Comparison of ENCODE assay signal across 18 cellular contexts in genomic region chr5:16536246-16536645, GRCh38.
A peak's percentile ranks its signal among the peaks of the same experiment; 100 is the strongest.
DNase-seq lines count a peak whose midpoint lies in the region; ATAC-seq, FAIRE-seq and TF ChIP-seq lines count a peak whose summit lies in the region.
"Had no signal": no experiment of that assay in that cellular context is flagged by ENCODE, and none has a peak within 500 bp of the region (broad histone marks: within the 10 kb centered on the region; RNA-seq: fewer than 3 reads in every experiment).

No MANE protein-coding gene starts in this region.

- DNase-seq in ACHN (peak; percentile 15), HFFc6 (peak; percentile 25), astrocyte (ENCODE audit: low read depth) (peak; percentile 53), kidney epithelial cell (ENCODE audit: low read depth) (peak; percentile 54), GM19238 (ENCODE audit: insufficient read length, low spot score) (no peak)
- DNase-seq: activated CD4-positive, CD25-positive, alpha-beta regulatory T cell treated with anti-CD3 and anti-CD28 coated beads, Interleukin-2, amount 50 U/mL, for 72 hours; activated naive CD8-positive, alpha-beta T cell treated with anti-CD3 and anti-CD28 coated beads, Interleukin-2, amount 50 U/mL, for 24 hours; activated T-cell treated with anti-CD3 and anti-CD28 coated beads for 4 hours; AML-193; dermis blood vessel endothelial cell; DMS53; NCI-H446; nucleus accumbens; thyroid gland had no signal

- H3K79me2 ChIP-seq in astrocyte (ENCODE audit: insufficient read depth, low read length), result no peaks in the 10 kb centered on the region

- peaks cover 33% of the 10 kb centered on the region for H3K4me1 ChIP-seq in astrocyte (ENCODE audit: insufficient read depth, low read length)

- in situ Hi-C loops in ACHN (cut with HindIII; ENCODE audit: low pct_ligation_motif_present, low pct_unique_long_range_greater_than_20kb, low sequenced_read_pairs), result no loop called here

- H3K9ac ChIP-seq in astrocyte (ENCODE audit: low read length), result peak overlapping the region; percentile 39

- H3K4me3 ChIP-seq in astrocyte (ENCODE audit: insufficient read depth, low read depth, low read length) (no peak overlapping the region), kidney epithelial cell (ENCODE audit: low read depth, low read length) (no peak overlapping the region)
- H3K4me3 ChIP-seq: thyroid gland had no signal

- H3K27me3 ChIP-seq in astrocyte (ENCODE audit: insufficient read depth, low read length) (no peaks in the 10 kb centered on the region), kidney epithelial cell (ENCODE audit: control insufficient read depth, insufficient read depth, low read length) (no peaks in the 10 kb centered on the region)
- H3K27me3 ChIP-seq: thyroid gland had no signal

- ATAC-seq in HG03196 (IDR thresholded peaks at IDR 0.05; ENCODE audit: unreplicated experiment) (no peak), HG02642 (IDR thresholded peaks at IDR 0.05; ENCODE audit: poor library complexity, unreplicated experiment) (no peak), HG03039 (IDR thresholded peaks at IDR 0.05; ENCODE audit: unreplicated experiment) (no peak)
- ATAC-seq: activated naive CD8-positive, alpha-beta T cell treated with anti-CD3 and anti-CD28 coated beads, Interleukin-2, amount 50 U/mL, for 24 hours had no signal

- no peaks in the 10 kb centered on the region for H4K20me1 ChIP-seq in astrocyte (ENCODE audit: insufficient read depth, low read length)

- H3K27me3 Mint-ChIP-seq in HFFc6 (ENCODE audit: insufficient read depth) (peaks cover 23% of the 10 kb centered on the region), astrocyte (ENCODE audit: low read depth, unreplicated experiment) (peaks cover 5% of the 10 kb centered on the region)
- H3K27me3 Mint-ChIP-seq: activated naive CD8-positive, alpha-beta T cell treated with anti-CD3 and anti-CD28 coated beads, Interleukin-2, amount 50 U/mL, for 24 hours had no signal

- no peaks in the 10 kb centered on the region for H3K9me3 ChIP-seq in astrocyte (ENCODE audit: insufficient read depth, low read depth, low read length)
- H3K9me3 ChIP-seq: thyroid gland had no signal

- H3K27ac Mint-ChIP-seq in HFFc6 (peak overlapping the region; percentile 5; the same call in 1 of the 2 replicates), astrocyte (ENCODE audit: unreplicated experiment) (peak overlapping the region; percentile 29)
- H3K27ac Mint-ChIP-seq: activated naive CD8-positive, alpha-beta T cell treated with anti-CD3 and anti-CD28 coated beads, Interleukin-2, amount 50 U/mL, for 24 hours; mesothelial cell of epicardium had no signal

- H3K9me3 Mint-ChIP-seq in HFFc6 (no peaks in the 10 kb centered on the region), astrocyte (ENCODE audit: unreplicated experiment) (no peaks in the 10 kb centered on the region)
- H3K9me3 Mint-ChIP-seq: activated naive CD8-positive, alpha-beta T cell treated with anti-CD3 and anti-CD28 coated beads, Interleukin-2, amount 50 U/mL, for 24 hours; mesothelial cell of epicardium had no signal

- H3K36me3 Mint-ChIP-seq in HFFc6 (ENCODE audit: low read depth) (no peaks in the 10 kb centered on the region), astrocyte (ENCODE audit: low read depth, unreplicated experiment) (no peaks in the 10 kb centered on the region)
- H3K36me3 Mint-ChIP-seq: mesothelial cell of epicardium had no signal

- H3K36me3 ChIP-seq in astrocyte (ENCODE audit: insufficient read depth, low read length) (no peaks in the 10 kb centered on the region), kidney epithelial cell (ENCODE audit: control insufficient read depth, insufficient read depth, low read length) (no peaks in the 10 kb centered on the region)
- H3K36me3 ChIP-seq: thyroid gland had no signal

- peak; percentile 13 for FAIRE-seq in astrocyte (lab: Jason Lieb, UNC)

- H3K4me3 Mint-ChIP-seq in HFFc6 (no peak overlapping the region), astrocyte (ENCODE audit: unreplicated experiment) (no peak overlapping the region)
- H3K4me3 Mint-ChIP-seq: activated naive CD8-positive, alpha-beta T cell treated with anti-CD3 and anti-CD28 coated beads, Interleukin-2, amount 50 U/mL, for 24 hours; mesothelial cell of epicardium had no signal

- peak overlapping the region; percentile 6 for H2AFZ ChIP-seq in astrocyte (ENCODE audit: low read depth, low read length)

- H3K27ac ChIP-seq in astrocyte (ENCODE audit: low read depth, low read length), result peak overlapping the region; percentile 57
- H3K27ac ChIP-seq: thyroid gland had no signal

- TF ChIP-seq CTCF in HFFc6 (IDR thresholded peaks at IDR 0.05), result no peak
- TF ChIP-seq CTCF in astrocyte (IDR thresholded peaks at IDR 0.05; ENCODE audit: insufficient read depth, low read depth, low read length), result no peak
- no peak for TF ChIP-seq CTCF in kidney epithelial cell (IDR thresholded peaks at IDR 0.05; ENCODE audit: insufficient read depth, low read length, poor library complexity, severe bottlenecking)

- peak overlapping the region; percentile 56 for H3K4me2 ChIP-seq in astrocyte (ENCODE audit: low read length)

- H3K4me1 Mint-ChIP-seq in HFFc6 (ENCODE audit: low read depth) (peaks cover 41% of the 10 kb centered on the region), astrocyte (ENCODE audit: low read depth, unreplicated experiment) (peaks cover 31% of the 10 kb centered on the region)
